Comparison of ENCODE assay signal across 9 cellular contexts in genomic region chr3:69370156-69370944, GRCh38. TPM values are rescaled to one million over a fixed set of nuclear protein-coding genes. Genes with fewer than 3 reads are reported as not detected.
DNase-seq lines count a peak whose midpoint lies in the region; ATAC-seq and TF ChIP-seq lines count a peak whose summit lies in the region.
"Had no signal": no experiment of that assay in that cellular context is flagged by ENCODE, and none has a peak within 500 bp of the region (broad histone marks: within the 10 kb centered on the region; RNA-seq: fewer than 3 reads in every experiment).

No MANE protein-coding gene starts in this region.

- POLR2A ChIA-PET in MCF 10A (lab: Yijun Ruan, JAX): interaction anchor here (0.8 to 4.2 kb wide), 14 partner anchors 9 to 499 kb away, joined by 3 to 34 read pairs (median 4); partner anchors contain the start of gene FRMD4B

- H3K27me3 ChIP-seq in lower lobe of right lung (ENCODE audit: low read depth) (no peaks in the 10 kb centered on the region), thyroid gland (no peaks in the 10 kb centered on the region)
- H3K27me3 ChIP-seq: BE2C had no signal

- DNase-seq in activated CD8-positive, alpha-beta memory T cell treated with anti-CD3 and anti-CD28 coated beads for 24 hours: peak; percentile 61
- no peak for DNase-seq in activated CD8-positive, alpha-beta memory T cell treated with anti-CD3 and anti-CD28 coated beads, Interleukin-2, amount 50 U/mL, for 4 hours
- DNase-seq in MCF 10A (ENCODE audit: unreplicated experiment) (peak; percentile 66), lower lobe of right lung (peak; percentile 89), thyroid gland (peak; percentile 85 to 90), cerebellar nuclear complex (lab: John Stamatoyannopoulos, UW) (no peak)
- DNase-seq: BE2C had no signal

- peak overlapping the region; percentile 68 for H3K27ac ChIP-seq in lower lobe of right lung
- peak overlapping the region; percentile 4 to 61 (median 10) for H3K27ac ChIP-seq in thyroid gland

- no peaks in the 10 kb centered on the region for H3K36me3 ChIP-seq in lower lobe of right lung
- no peaks in the 10 kb centered on the region for H3K36me3 ChIP-seq in thyroid gland
- H3K36me3 ChIP-seq: BE2C had no signal

- CTCF ChIA-PET in MCF 10A (lab: Yijun Ruan, JAX): interaction anchor here (0.7 to 3.1 kb wide), 9 partner anchors 10 to 1944 kb away, joined by 3 to 13 read pairs (median 6); partner anchors contain the start of gene FRMD4B

- H3K9me3 Mint-ChIP-seq in MCF 10A (ENCODE audit: unreplicated experiment): no peaks in the 10 kb centered on the region

- TF ChIP-seq POLR2A in thyroid gland (IDR thresholded peaks at IDR 0.05): no peak

- H3K4me1 ChIP-seq in lower lobe of right lung (peaks cover 36% of the 10 kb centered on the region), thyroid gland (peaks cover 10 to 27% of the 10 kb centered on the region in 2 donors)

- no peaks in the 10 kb centered on the region for H3K27me3 Mint-ChIP-seq in MCF 10A (ENCODE audit: insufficient read depth, unreplicated experiment)

- H3K27ac Mint-ChIP-seq in MCF 10A (ENCODE audit: low read depth, unreplicated experiment): peak overlapping the region; percentile 98

- no TSS peak for BruUV-seq in MCF 10A (replicated peaks; lab: Mats Ljungman, UMichigan)

- no peak for TF ChIP-seq CTCF in MCF 10A (IDR thresholded peaks at IDR 0.05; ENCODE audit: unreplicated experiment)
- no peak for TF ChIP-seq CTCF in lower lobe of right lung (IDR thresholded peaks at IDR 0.05)
- TF ChIP-seq CTCF in thyroid gland (IDR thresholded peaks at IDR 0.05): no peak

- 52% methylated on average over 17 of the region's 17 CpGs for WGBS in thyroid gland, 2 donors

- H3K9me3 ChIP-seq in lower lobe of right lung: no peaks in the 10 kb centered on the region
- H3K9me3 ChIP-seq in thyroid gland: no peaks in the 10 kb centered on the region
- H3K9me3 ChIP-seq: BE2C had no signal

- intact Hi-C loops in MCF 10A (cut with micrococcal nuclease): no loop called here
- intact Hi-C loops in lower lobe of right lung (cut with DNase I): no loop called here
- intact Hi-C loops in thyroid gland (cut with DNase I): no loop called here

- peak overlapping the region; percentile 43 for H3K4me3 Mint-ChIP-seq in MCF 10A (ENCODE audit: unreplicated experiment)

- H3K4me1 Mint-ChIP-seq in MCF 10A (ENCODE audit: insufficient read depth, unreplicated experiment): peaks cover 35% of the 10 kb centered on the region

- peak; percentile 91 for ATAC-seq in lower lobe of right lung
- ATAC-seq in HG02840 (IDR thresholded peaks at IDR 0.05; ENCODE audit: low FRiP score, unreplicated experiment): no peak
- ATAC-seq in GM19397 (IDR thresholded peaks at IDR 0.05; ENCODE audit: unreplicated experiment): no peak

- H3K4me3 ChIP-seq in lower lobe of right lung (peak overlapping the region; percentile 33), thyroid gland (replicated peaks in 1 of 3) (no peak overlapping the region)

- H3K36me3 Mint-ChIP-seq in MCF 10A (ENCODE audit: insufficient read depth, unreplicated experiment): peaks cover 6% of the 10 kb centered on the region

RNA-seq across cellular contexts. Expression of gene FRMD4B, which starts 15.5 kb away (rescaled TPM):
- total RNA-seq in MCF 10A (2022): 39.0 and 51.9 TPM in 2 replicates
- 62.4 TPM for total RNA-seq in lower lobe of right lung
- total RNA-seq in thyroid gland: 100 to 1,000 TPM; 109 to 224 (median 161) TPM

Comparison
In these comparisons a context has a peak if more than half of its experiments do, and no peak if none do; other contexts are left out.
1. DNase-seq: peak in activated CD8-positive, alpha-beta memory T cell treated with anti-CD3 and anti-CD28 coated beads for 24 hours (single experiment), MCF 10A (single experiment), lower lobe of right lung (single experiment) and thyroid gland (2 of 2); none in activated CD8-positive, alpha-beta memory T cell treated with anti-CD3 and anti-CD28 coated beads, Interleukin-2, amount 50 U/mL, for 4 hours (single experiment) and cerebellar nuclear complex (0 of 2).
2. ATAC-seq: peak in lower lobe of right lung (2 of 2); none in HG02840 (single experiment) and GM19397 (single experiment).